In genomic region chrX:133792198-133792953, GRCh38 we compare ENCODE assay signal across 1 cellular context.
TF ChIP-seq lines count a peak whose summit lies in the region.

No MANE protein-coding gene starts in this region.

TF ChIP-seq in HepG2, 621 proteins besides CTCF, POLR2A, EP300 and RAD21 (continued from another document):
- TF ChIP-seq, protein P1, sequence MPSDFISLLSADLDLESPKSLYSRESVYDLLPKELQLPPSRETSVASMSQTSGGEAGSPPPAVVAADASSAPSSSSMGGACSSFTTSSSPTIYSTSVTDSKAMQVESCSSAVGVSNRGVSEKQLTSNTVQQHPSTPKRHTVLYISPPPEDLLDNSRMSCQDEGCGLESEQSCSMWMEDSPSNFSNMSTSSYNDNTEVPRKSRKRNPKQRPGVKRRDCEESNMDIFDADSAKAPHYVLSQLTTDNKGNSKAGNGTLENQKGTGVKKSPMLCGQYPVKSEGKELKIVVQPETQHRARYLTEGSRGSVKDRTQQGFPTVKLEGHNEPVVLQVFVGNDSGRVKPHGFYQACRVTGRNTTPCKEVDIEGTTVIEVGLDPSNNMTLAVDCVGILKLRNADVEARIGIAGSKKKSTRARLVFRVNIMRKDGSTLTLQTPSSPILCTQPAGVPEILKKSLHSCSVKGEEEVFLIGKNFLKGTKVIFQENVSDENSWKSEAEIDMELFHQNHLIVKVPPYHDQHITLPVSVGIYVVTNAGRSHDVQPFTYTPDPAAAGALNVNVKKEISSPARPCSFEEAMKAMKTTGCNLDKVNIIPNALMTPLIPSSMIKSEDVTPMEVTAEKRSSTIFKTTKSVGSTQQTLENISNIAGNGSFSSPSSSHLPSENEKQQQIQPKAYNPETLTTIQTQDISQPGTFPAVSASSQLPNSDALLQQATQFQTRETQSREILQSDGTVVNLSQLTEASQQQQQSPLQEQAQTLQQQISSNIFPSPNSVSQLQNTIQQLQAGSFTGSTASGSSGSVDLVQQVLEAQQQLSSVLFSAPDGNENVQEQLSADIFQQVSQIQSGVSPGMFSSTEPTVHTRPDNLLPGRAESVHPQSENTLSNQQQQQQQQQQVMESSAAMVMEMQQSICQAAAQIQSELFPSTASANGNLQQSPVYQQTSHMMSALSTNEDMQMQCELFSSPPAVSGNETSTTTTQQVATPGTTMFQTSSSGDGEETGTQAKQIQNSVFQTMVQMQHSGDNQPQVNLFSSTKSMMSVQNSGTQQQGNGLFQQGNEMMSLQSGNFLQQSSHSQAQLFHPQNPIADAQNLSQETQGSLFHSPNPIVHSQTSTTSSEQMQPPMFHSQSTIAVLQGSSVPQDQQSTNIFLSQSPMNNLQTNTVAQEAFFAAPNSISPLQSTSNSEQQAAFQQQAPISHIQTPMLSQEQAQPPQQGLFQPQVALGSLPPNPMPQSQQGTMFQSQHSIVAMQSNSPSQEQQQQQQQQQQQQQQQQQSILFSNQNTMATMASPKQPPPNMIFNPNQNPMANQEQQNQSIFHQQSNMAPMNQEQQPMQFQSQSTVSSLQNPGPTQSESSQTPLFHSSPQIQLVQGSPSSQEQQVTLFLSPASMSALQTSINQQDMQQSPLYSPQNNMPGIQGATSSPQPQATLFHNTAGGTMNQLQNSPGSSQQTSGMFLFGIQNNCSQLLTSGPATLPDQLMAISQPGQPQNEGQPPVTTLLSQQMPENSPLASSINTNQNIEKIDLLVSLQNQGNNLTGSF (CRISPR knock-in tag; IDR thresholded peaks at IDR 0.05) = no peak
- TF ChIP-seq SMC3 (IDR thresholded peaks at IDR 0.05; ENCODE audit: low read length) = peak; percentile 33; the same call in 1 of the 2 replicates
- no peak for TF ChIP-seq ZNF619 (CRISPR knock-in tag; IDR thresholded peaks at IDR 0.05)
- TF ChIP-seq PITX1 (CRISPR knock-in tag; IDR thresholded peaks at IDR 0.05) = no peak
